Comparison of ENCODE assay signal across 18 cellular contexts in genomic region chr1:192443616-192444015, GRCh38.
DNase-seq lines count a peak whose midpoint lies in the region; ATAC-seq, FAIRE-seq and TF ChIP-seq lines count a peak whose summit lies in the region.
"Had no signal": no experiment of that assay in that cellular context is flagged by ENCODE, and none has a peak within 500 bp of the region (broad histone marks: within the 10 kb centered on the region; RNA-seq: fewer than 3 reads in every experiment).

No MANE protein-coding gene starts in this region.

- no peak overlapping the region for H4K91ac ChIP-seq in IMR-90 (ENCODE audit: insufficient read depth, low read depth, low read length)

- no peaks in the 10 kb centered on the region for H3K9me3 ChIP-seq in IMR-90 (ENCODE audit: control insufficient read depth, insufficient read depth, low read length)
- H3K9me3 ChIP-seq: SJSA1 had no signal

- H3K9me1 ChIP-seq in IMR-90 (ENCODE audit: insufficient read depth, low read length): peaks cover 7% of the 10 kb centered on the region

- no peak for ATAC-seq in IMR-90 (ENCODE audit: low read depth)
- ATAC-seq in foreskin keratinocyte: peak; percentile 44
- ATAC-seq in HG02588 (IDR thresholded peaks at IDR 0.05; ENCODE audit: unreplicated experiment): no peak
- no peak for ATAC-seq in HG02763 (IDR thresholded peaks at IDR 0.05; ENCODE audit: unreplicated experiment)
- no peak for ATAC-seq in GM21515 (IDR thresholded peaks at IDR 0.05; ENCODE audit: unreplicated experiment)
- ATAC-seq: GM12878, GM23338 had no signal

- peak overlapping the region; percentile 20; the same call in 1 of the 2 replicates for H4K5ac ChIP-seq in IMR-90 (ENCODE audit: low read depth, low read length)

- POLR2A ChIA-PET in IMR-90 (lab: Charles Lee; ENCODE audit: unreplicated experiment): no interaction called here

- no peak overlapping the region for H2AK9ac ChIP-seq in IMR-90 (replicated peaks; ENCODE audit: low read depth, low read length, poor library complexity)

- CTCF ChIA-PET in IMR-90 (lab: Yijun Ruan, JAX): no interaction called here

- H2BK15ac ChIP-seq in IMR-90 (ENCODE audit: low read depth, low read length): no peak overlapping the region

- no peak overlapping the region for H3K18ac ChIP-seq in IMR-90 (ENCODE audit: low read depth, low read length)

- H3K23ac ChIP-seq in IMR-90 (ENCODE audit: low read depth, low read length): no peak overlapping the region

- H2AFZ ChIP-seq in ACC112 (ENCODE audit: low read length, unreplicated experiment): peak overlapping the region; percentile 41
- H2AFZ ChIP-seq in IMR-90 (replicated peaks; ENCODE audit: low read length, poor library complexity): no peak overlapping the region
- H2AFZ ChIP-seq: GM23338 had no signal

- no TSS peak for BruUV-seq in IMR-90 (replicated peaks; lab: Mats Ljungman, UMichigan)

- H3K4me1 ChIP-seq in ACC112 (ENCODE audit: control insufficient read depth, insufficient read depth, low read length, unreplicated experiment) (peaks cover 37% of the 10 kb centered on the region), IMR-90 (ENCODE audit: control insufficient read depth, insufficient read depth, low read length) (peaks cover 13% of the 10 kb centered on the region), foreskin keratinocyte (peaks cover 18% of the 10 kb centered on the region)

- no peaks in the 10 kb centered on the region for H3K79me1 ChIP-seq in IMR-90 (ENCODE audit: low read depth in 1 of 2, low read length in 2 of 2)

- no peak for TF ChIP-seq POLR2A in IMR-90 (IDR thresholded peaks at IDR 0.05; ENCODE audit: low read depth, low read length)

- peak overlapping the region; percentile 15; the same call in 1 of the 2 replicates for H3K4ac ChIP-seq in IMR-90 (ENCODE audit: low read depth, low read length)

- H3K36me3 ChIP-seq in ACC112 (ENCODE audit: insufficient read depth, low read length): no peaks in the 10 kb centered on the region
- no peaks in the 10 kb centered on the region for H3K36me3 ChIP-seq in IMR-90 (ENCODE audit: control insufficient read depth, insufficient read depth, low read length)
- no peaks in the 10 kb centered on the region for H3K36me3 ChIP-seq in bronchial epithelial cell (ENCODE audit: control insufficient read depth, insufficient read depth, low read length)
- H3K36me3 ChIP-seq: SJSA1 had no signal

- TF ChIP-seq CTCF in IMR-90 (conservative IDR thresholded peaks at IDR 0.05; ENCODE audit: low read depth, low read length): no peak
- no peak for TF ChIP-seq CTCF in bronchial epithelial cell (IDR thresholded peaks at IDR 0.05; ENCODE audit: insufficient read depth, low read length, severe bottlenecking)
- TF ChIP-seq CTCF in foreskin keratinocyte (conservative IDR thresholded peaks at IDR 0.05): no peak

- peak overlapping the region; percentile 31; the same call in 1 of the 2 replicates for H3K14ac ChIP-seq in IMR-90 (replicated peaks; ENCODE audit: low read depth, low read length)

- no peak for TF ChIP-seq RAD21 in IMR-90 (IDR thresholded peaks at IDR 0.05; ENCODE audit: low read length)

- intact Hi-C loops in IMR-90 (cut with micrococcal nuclease): loop anchor here (10.0 kb wide), 1 partner anchor 289 kb away; the partner anchor contains the start of gene RGS18

- in situ Hi-C loops in IMR-90 (cut with MboI; ENCODE audit: low sequenced_read_pairs): loop anchor here (10.0 kb wide), 2 partner anchors 119 to 449 kb away; no protein-coding TSS in a partner anchor

- H3K56ac ChIP-seq in IMR-90 (ENCODE audit: extremely low read depth, insufficient read depth, low read length): no peak overlapping the region

- dilution Hi-C loops in IMR-90 (cut with HindIII; ENCODE audit: low sequenced_read_pairs, unreplicated experiment): no loop called here

- peak overlapping the region; percentile 14; the same call in 1 of the 2 replicates for H2BK120ac ChIP-seq in IMR-90 (ENCODE audit: low read depth, low read length)

- DNase-seq in IMR-90 (peak; percentile 45), bronchial epithelial cell (ENCODE audit: low read depth) (peak; percentile 61), foreskin keratinocyte (peak in 1 of 2 donors; percentile 34), NCI-H146 (lab: John Stamatoyannopoulos, UW) (no peak)
- DNase-seq: AML-193, DMS53, NCI-H1436 treated with DMSO at 0.1 percent for 48 hours, NCI-H2227 treated with DMSO at 0.1 percent for 48 hours, NCI-H526 treated with DMSO at 0.1 percent for 48 hours had no signal

- H3K79me2 ChIP-seq in ACC112 (ENCODE audit: control insufficient read depth, insufficient read depth, low read length, unreplicated experiment): no peaks in the 10 kb centered on the region

- no peak overlapping the region for H3K27ac ChIP-seq in ACC112 (ENCODE audit: low read depth, low read length)
- no peak overlapping the region for H3K27ac ChIP-seq in IMR-90 (ENCODE audit: insufficient read depth, low read length)
- no peak overlapping the region for H3K27ac ChIP-seq in foreskin keratinocyte
- H3K27ac ChIP-seq: RWPE1, SJSA1 had no signal

- peak overlapping the region; percentile 64 for H2BK5ac ChIP-seq in IMR-90 (ENCODE audit: low read depth, low read length, poor library complexity, severe bottlenecking)

- H3K27me3 ChIP-seq in ACC112 (ENCODE audit: insufficient read depth, low read length) (no peaks in the 10 kb centered on the region), IMR-90 (ENCODE audit: control insufficient read depth, insufficient read depth, low read length) (no peaks in the 10 kb centered on the region), bronchial epithelial cell (ENCODE audit: control insufficient read depth, insufficient read depth, low read length) (no peaks in the 10 kb centered on the region), foreskin keratinocyte (no peaks in the 10 kb centered on the region)
- H3K27me3 ChIP-seq: SJSA1 had no signal

- H4K8ac ChIP-seq in IMR-90 (ENCODE audit: low read depth in 2 of 2, low read length in 2 of 2): no peak overlapping the region; a peak in 2 of 4 replicates

- no peaks in the 10 kb centered on the region for H4K20me1 ChIP-seq in IMR-90 (ENCODE audit: insufficient read depth, low read length)

- no peak overlapping the region for H3K4me2 ChIP-seq in IMR-90 (ENCODE audit: low read depth, low read length)
- H3K4me2 ChIP-seq: GM23338 had no signal

- no peak overlapping the region for H2AK5ac ChIP-seq in IMR-90 (ENCODE audit: low read depth, low read length)

- H3K4me3 ChIP-seq in ACC112 (ENCODE audit: low read depth, low read length): peak overlapping the region; percentile 26; the same call in 1 of the 2 replicates
- H3K4me3 ChIP-seq in IMR-90 (ENCODE audit: insufficient read depth, low read depth, low read length): no peak overlapping the region
- no peak overlapping the region for H3K4me3 ChIP-seq in bronchial epithelial cell (ENCODE audit: low read depth, low read length)
- H3K4me3 ChIP-seq: GM12878, GM23338, SJSA1 had no signal

- H2BK20ac ChIP-seq in IMR-90 (ENCODE audit: low read depth, low read length): peak overlapping the region; percentile 11; the same call in 1 of the 2 replicates

- no peak for FAIRE-seq in bronchial epithelial cell (lab: Jason Lieb, UNC)
- FAIRE-seq: A204.1, GM12878 had no signal

- no peak overlapping the region for H3K9ac ChIP-seq in IMR-90 (ENCODE audit: low read depth, low read length)

TF ChIP-seq in IMR-90, 13 proteins besides CTCF, POLR2A, EP300 and RAD21:
- TF ChIP-seq NFE2L2 (IDR thresholded peaks at IDR 0.05; ENCODE audit: low read depth, low read length) (no peak), FOS (IDR thresholded peaks at IDR 0.05; ENCODE audit: low read depth, low read length) (peak; percentile 55; the same call in 1 of the 2 replicates), BHLHE40 (IDR thresholded peaks at IDR 0.05; ENCODE audit: low read depth, low read length) (0 out of 2 replicates have a peak, but pooled peaks have one; percentile 6)
